Comparison of ENCODE assay signal across 2 cellular contexts in the genomic region with DNA sequence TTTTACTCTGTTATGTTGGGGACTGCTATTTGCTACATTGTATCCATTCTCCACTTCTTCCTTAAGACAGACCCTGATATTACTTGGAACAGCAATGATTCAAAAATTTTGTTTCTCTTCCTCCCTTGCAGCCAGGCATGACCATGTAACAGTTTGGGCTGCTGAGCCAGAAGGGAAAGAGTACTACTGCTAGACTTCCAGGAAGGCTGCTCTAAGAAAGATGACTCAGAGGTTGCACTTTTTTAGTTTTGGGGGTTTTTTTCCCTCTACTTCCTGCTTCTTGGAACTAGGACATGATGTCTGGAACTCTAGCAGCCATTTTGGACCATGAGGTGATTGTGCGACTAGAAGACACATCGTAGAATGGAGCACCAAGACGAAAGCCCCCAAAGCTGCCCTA.
TF ChIP-seq lines count a peak whose summit lies in the region.

No MANE protein-coding gene starts in this region.

TF ChIP-seq in SK-N-SH, 30 proteins besides CTCF, POLR2A, EP300 and RAD21 (continued from another document):
- TF ChIP-seq FOSL2 (IDR thresholded peaks at IDR 0.05; ENCODE audit: borderline replicate concordance, low read depth), result no peak
- TF ChIP-seq, protein P1, sequence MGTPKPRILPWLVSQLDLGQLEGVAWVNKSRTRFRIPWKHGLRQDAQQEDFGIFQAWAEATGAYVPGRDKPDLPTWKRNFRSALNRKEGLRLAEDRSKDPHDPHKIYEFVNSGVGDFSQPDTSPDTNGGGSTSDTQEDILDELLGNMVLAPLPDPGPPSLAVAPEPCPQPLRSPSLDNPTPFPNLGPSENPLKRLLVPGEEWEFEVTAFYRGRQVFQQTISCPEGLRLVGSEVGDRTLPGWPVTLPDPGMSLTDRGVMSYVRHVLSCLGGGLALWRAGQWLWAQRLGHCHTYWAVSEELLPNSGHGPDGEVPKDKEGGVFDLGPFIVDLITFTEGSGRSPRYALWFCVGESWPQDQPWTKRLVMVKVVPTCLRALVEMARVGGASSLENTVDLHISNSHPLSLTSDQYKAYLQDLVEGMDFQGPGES (IDR thresholded peaks at IDR 0.05; ENCODE audit: low read depth, low read length), result no peak
- TF ChIP-seq JUND (IDR thresholded peaks at IDR 0.05), result no peak
- TF ChIP-seq SMC3 (IDR thresholded peaks at IDR 0.05; ENCODE audit: low read depth, low read length), result no peak
- no peak for TF ChIP-seq MEF2A (IDR thresholded peaks at IDR 0.05; ENCODE audit: borderline replicate concordance, low read depth)
- TF ChIP-seq NRF1 (IDR thresholded peaks at IDR 0.05; ENCODE audit: low read depth, low read length), result no peak
- no peak for TF ChIP-seq MXI1 (IDR thresholded peaks at IDR 0.05; ENCODE audit: low read depth, low read length)
- no peak for TF ChIP-seq RCOR1 (IDR thresholded peaks at IDR 0.05; ENCODE audit: low read length)

TF ChIP-seq in SK-N-SH treated with all-trans-retinoic acid at 6 μM for 48 hours, 23 proteins besides CTCF, POLR2A, EP300 and RAD21 (continued from another document):
- TF ChIP-seq, protein P2, sequence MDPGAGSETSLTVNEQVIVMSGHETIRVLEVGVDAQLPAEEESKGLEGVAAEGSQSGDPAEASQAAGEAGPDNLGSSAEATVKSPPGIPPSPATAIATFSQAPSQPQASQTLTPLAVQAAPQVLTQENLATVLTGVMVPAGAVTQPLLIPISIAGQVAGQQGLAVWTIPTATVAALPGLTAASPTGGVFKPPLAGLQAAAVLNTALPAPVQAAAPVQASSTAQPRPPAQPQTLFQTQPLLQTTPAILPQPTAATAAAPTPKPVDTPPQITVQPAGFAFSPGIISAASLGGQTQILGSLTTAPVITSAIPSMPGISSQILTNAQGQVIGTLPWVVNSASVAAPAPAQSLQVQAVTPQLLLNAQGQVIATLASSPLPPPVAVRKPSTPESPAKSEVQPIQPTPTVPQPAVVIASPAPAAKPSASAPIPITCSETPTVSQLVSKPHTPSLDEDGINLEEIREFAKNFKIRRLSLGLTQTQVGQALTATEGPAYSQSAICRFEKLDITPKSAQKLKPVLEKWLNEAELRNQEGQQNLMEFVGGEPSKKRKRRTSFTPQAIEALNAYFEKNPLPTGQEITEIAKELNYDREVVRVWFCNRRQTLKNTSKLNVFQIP (CRISPR knock-in tag; IDR thresholded peaks at IDR 0.05; ENCODE audit: borderline replicate concordance, low read depth), result no peak
- no peak for TF ChIP-seq TCF4 (CRISPR knock-in tag; IDR thresholded peaks at IDR 0.05; ENCODE audit: borderline replicate concordance)
- no peak for TF ChIP-seq GLIS3 (CRISPR knock-in tag; IDR thresholded peaks at IDR 0.05)
- TF ChIP-seq, protein P3, sequence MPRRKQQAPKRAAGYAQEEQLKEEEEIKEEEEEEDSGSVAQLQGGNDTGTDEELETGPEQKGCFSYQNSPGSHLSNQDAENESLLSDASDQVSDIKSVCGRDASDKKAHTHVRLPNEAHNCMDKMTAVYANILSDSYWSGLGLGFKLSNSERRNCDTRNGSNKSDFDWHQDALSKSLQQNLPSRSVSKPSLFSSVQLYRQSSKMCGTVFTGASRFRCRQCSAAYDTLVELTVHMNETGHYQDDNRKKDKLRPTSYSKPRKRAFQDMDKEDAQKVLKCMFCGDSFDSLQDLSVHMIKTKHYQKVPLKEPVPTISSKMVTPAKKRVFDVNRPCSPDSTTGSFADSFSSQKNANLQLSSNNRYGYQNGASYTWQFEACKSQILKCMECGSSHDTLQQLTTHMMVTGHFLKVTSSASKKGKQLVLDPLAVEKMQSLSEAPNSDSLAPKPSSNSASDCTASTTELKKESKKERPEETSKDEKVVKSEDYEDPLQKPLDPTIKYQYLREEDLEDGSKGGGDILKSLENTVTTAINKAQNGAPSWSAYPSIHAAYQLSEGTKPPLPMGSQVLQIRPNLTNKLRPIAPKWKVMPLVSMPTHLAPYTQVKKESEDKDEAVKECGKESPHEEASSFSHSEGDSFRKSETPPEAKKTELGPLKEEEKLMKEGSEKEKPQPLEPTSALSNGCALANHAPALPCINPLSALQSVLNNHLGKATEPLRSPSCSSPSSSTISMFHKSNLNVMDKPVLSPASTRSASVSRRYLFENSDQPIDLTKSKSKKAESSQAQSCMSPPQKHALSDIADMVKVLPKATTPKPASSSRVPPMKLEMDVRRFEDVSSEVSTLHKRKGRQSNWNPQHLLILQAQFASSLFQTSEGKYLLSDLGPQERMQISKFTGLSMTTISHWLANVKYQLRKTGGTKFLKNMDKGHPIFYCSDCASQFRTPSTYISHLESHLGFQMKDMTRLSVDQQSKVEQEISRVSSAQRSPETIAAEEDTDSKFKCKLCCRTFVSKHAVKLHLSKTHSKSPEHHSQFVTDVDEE (CRISPR knock-in tag; IDR thresholded peaks at IDR 0.05), result no peak
- TF ChIP-seq, protein P4, sequence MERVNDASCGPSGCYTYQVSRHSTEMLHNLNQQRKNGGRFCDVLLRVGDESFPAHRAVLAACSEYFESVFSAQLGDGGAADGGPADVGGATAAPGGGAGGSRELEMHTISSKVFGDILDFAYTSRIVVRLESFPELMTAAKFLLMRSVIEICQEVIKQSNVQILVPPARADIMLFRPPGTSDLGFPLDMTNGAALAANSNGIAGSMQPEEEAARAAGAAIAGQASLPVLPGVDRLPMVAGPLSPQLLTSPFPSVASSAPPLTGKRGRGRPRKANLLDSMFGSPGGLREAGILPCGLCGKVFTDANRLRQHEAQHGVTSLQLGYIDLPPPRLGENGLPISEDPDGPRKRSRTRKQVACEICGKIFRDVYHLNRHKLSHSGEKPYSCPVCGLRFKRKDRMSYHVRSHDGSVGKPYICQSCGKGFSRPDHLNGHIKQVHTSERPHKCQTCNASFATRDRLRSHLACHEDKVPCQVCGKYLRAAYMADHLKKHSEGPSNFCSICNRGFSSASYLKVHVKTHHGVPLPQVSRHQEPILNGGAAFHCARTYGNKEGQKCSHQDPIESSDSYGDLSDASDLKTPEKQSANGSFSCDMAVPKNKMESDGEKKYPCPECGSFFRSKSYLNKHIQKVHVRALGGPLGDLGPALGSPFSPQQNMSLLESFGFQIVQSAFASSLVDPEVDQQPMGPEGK (CRISPR knock-in tag; IDR thresholded peaks at IDR 0.05; ENCODE audit: borderline replicate concordance), result no peak
- TF ChIP-seq ISL1 (CRISPR knock-in tag; IDR thresholded peaks at IDR 0.05), result no peak
- no peak for TF ChIP-seq TOX (CRISPR knock-in tag; IDR thresholded peaks at IDR 0.05; ENCODE audit: borderline replicate concordance)
- TF ChIP-seq RARB (CRISPR knock-in tag; IDR thresholded peaks at IDR 0.05), result no peak
